21 cellular contexts compared by ENCODE assay signal in genomic region chr13:40275636-40276035, GRCh38.
DNase-seq lines count a peak whose midpoint lies in the region; ATAC-seq, FAIRE-seq and TF ChIP-seq lines count a peak whose summit lies in the region.
"Had no signal": no experiment of that assay in that cellular context is flagged by ENCODE, and none has a peak within 500 bp of the region (broad histone marks: within the 10 kb centered on the region; RNA-seq: fewer than 3 reads in every experiment).

No MANE protein-coding gene starts in this region.

- H3K4me1 Mint-ChIP-seq in naive thymus-derived CD4-positive, alpha-beta T cell: peaks cover 18 to 57% (median 36%) of the 10 kb centered on the region in 7 donors

- no peak overlapping the region for H4K91ac ChIP-seq in neuronal stem cell (ENCODE audit: low read depth, low read length, poor library complexity)

- CTCF ChIA-PET in naive thymus-derived CD4-positive, alpha-beta T cell (lab: Charles Lee): no interaction called here

- no peak overlapping the region for H3K4me3 ChIP-seq in AG10803 (ENCODE audit: low read length)
- H3K4me3 ChIP-seq in bronchial epithelial cell (ENCODE audit: low read depth, low read length): no peak overlapping the region
- H3K4me3 ChIP-seq in naive thymus-derived CD4-positive, alpha-beta T cell (ENCODE audit: low read length): no peak overlapping the region
- H3K4me3 ChIP-seq in neuronal stem cell (ENCODE audit: low read length in 2 of 2): no peak overlapping the region
- H3K4me3 ChIP-seq: SK-N-MC had no signal

- no peak overlapping the region for H3K23ac ChIP-seq in neuronal stem cell (ENCODE audit: low read depth, low read length, poor library complexity)

- H3K4ac ChIP-seq in neuronal stem cell (ENCODE audit: low read length): no peak overlapping the region

- no peak overlapping the region for H2BK5ac ChIP-seq in neuronal stem cell (ENCODE audit: low read length)

- FAIRE-seq in bronchial epithelial cell (lab: Jason Lieb, UNC): no peak
- FAIRE-seq: D721Med, H54, TTC549 had no signal

- no peaks in the 10 kb centered on the region for H3K79me1 ChIP-seq in neuronal stem cell (ENCODE audit: low read depth, low read length)

- H2BK15ac ChIP-seq in neuronal stem cell (ENCODE audit: low read length): no peak overlapping the region

- H3K9me3 ChIP-seq in naive thymus-derived CD4-positive, alpha-beta T cell (ENCODE audit: control insufficient read depth in 2 of 3, low read length in 3 of 3): no peaks in the 10 kb centered on the region
- peaks cover 0 to 3% of the 10 kb centered on the region in 2 donors for H3K9me3 ChIP-seq in neuronal stem cell (replicated peaks in 1 of 2; ENCODE audit: control insufficient read depth in 2 of 2, insufficient read depth in 1 of 2, low read depth in 1 of 2, low read length in 2 of 2)

- H3K18ac ChIP-seq in neuronal stem cell (ENCODE audit: low read length): no peak overlapping the region

- DNase-seq in AG10803 (ENCODE audit: low read depth): peak; percentile 18
- DNase-seq in HT1080 (ENCODE audit: low read depth): peak; percentile 19
- peak; percentile 24 for DNase-seq in bronchial epithelial cell (ENCODE audit: low read depth)
- DNase-seq in naive thymus-derived CD4-positive, alpha-beta T cell: no peak
- DNase-seq in activated CD8-positive, alpha-beta memory T cell treated with anti-CD3 and anti-CD28 coated beads, Interleukin-2, amount 50 U/mL, for 48 hours: no peak
- DNase-seq in neuronal stem cell (ENCODE audit: low spot score): no peak
- DNase-seq in SIG-M5 (lab: John Stamatoyannopoulos, UW): no peak
- no peak for DNase-seq in amniotic stem cell (lab: John Stamatoyannopoulos, UW)
- DNase-seq: activated CD4-positive, alpha-beta T cell treated with anti-CD3 and anti-CD28 coated beads, Interleukin-2, amount 50 U/mL, for 4 hours; activated T-cell treated with anti-CD3 and anti-CD28 coated beads, Interleukin-2, amount 50 U/mL, for 48 hours; naive B cell; NCI-H1930; NCI-H524; stimulated activated CD4-positive, alpha-beta T cell treated with anti-CD3 and anti-CD28 coated beads, Interleukin-12 subunit alpha, Interleukin-12 subunit beta, amount 100 ng/mL, for 4 hours; stimulated activated naive CD4-positive, alpha-beta T cell had no signal

- no CpG with 5 or more reads among the region's 3 CpGs for WGBS in neuronal stem cell (ENCODE audit: extremely low coverage in 2 of 2, insufficient read length in 2 of 2, insufficient replicate concordance in 1 of 2), 2 donors

- no peak overlapping the region for H2AK5ac ChIP-seq in neuronal stem cell (ENCODE audit: low read depth, low read length)

- POLR2A ChIA-PET in naive thymus-derived CD4-positive, alpha-beta T cell (lab: Charles Lee): no interaction called here

- TF ChIP-seq CTCF in AG10803 (conservative IDR thresholded peaks at IDR 0.05; ENCODE audit: low read length) (no peak), bronchial epithelial cell (IDR thresholded peaks at IDR 0.05; ENCODE audit: insufficient read depth, low read length, severe bottlenecking) (no peak)

- intact Hi-C loops in naive thymus-derived CD4-positive, alpha-beta T cell (cut with micrococcal nuclease): no loop called here

- peak overlapping the region in 5 of 9 donors; percentile 11 to 83 (median 56) for H3K27ac Mint-ChIP-seq in naive thymus-derived CD4-positive, alpha-beta T cell
- H3K27ac Mint-ChIP-seq: activated naive CD8-positive, alpha-beta T cell; progenitor cell of endocrine pancreas had no signal

- H2AFZ ChIP-seq in neuronal stem cell (ENCODE audit: low read length): no peak overlapping the region

- peaks cover 0 to under 1% (median 0%) of the 10 kb centered on the region in 11 donors for H3K9me3 Mint-ChIP-seq in naive thymus-derived CD4-positive, alpha-beta T cell

- no peak overlapping the region for H3K27ac ChIP-seq in naive thymus-derived CD4-positive, alpha-beta T cell (ENCODE audit: low read depth, low read length)
- H3K27ac ChIP-seq in neuronal stem cell (replicated peaks; ENCODE audit: low read length): no peak overlapping the region
- H3K27ac ChIP-seq: SK-N-MC had no signal

- no peak for ATAC-seq in naive thymus-derived CD4-positive, alpha-beta T cell

- no peak overlapping the region for H3K4me2 ChIP-seq in neuronal stem cell (ENCODE audit: insufficient read depth, low read length, poor library complexity, severe bottlenecking)

- peaks cover 4 to 14% of the 10 kb centered on the region in 2 donors for H3K4me1 ChIP-seq in naive thymus-derived CD4-positive, alpha-beta T cell (ENCODE audit: control insufficient read depth in 2 of 2, insufficient read depth in 2 of 2, low read length in 2 of 2)
- H3K4me1 ChIP-seq in neuronal stem cell (ENCODE audit: control insufficient read depth in 2 of 2, insufficient read depth in 1 of 2, low read depth in 1 of 2, low read length in 2 of 2): peaks cover 0 to 6% of the 10 kb centered on the region in 2 donors

- H3K14ac ChIP-seq in neuronal stem cell (ENCODE audit: low read length): no peak overlapping the region

- peaks cover 0 to 5% (median 0%) of the 10 kb centered on the region in 5 donors for H3K36me3 Mint-ChIP-seq in naive thymus-derived CD4-positive, alpha-beta T cell

- H3K9ac ChIP-seq in neuronal stem cell (ENCODE audit: low read depth, low read length, poor library complexity): no peak overlapping the region

- H3K27me3 ChIP-seq in bronchial epithelial cell (ENCODE audit: control insufficient read depth, insufficient read depth, low read length): no peaks in the 10 kb centered on the region
- no peaks in the 10 kb centered on the region for H3K27me3 ChIP-seq in naive thymus-derived CD4-positive, alpha-beta T cell (ENCODE audit: control insufficient read depth in 2 of 2, insufficient read depth in 2 of 2, low read length in 2 of 2)
- no peaks in the 10 kb centered on the region for H3K27me3 ChIP-seq in neuronal stem cell (ENCODE audit: control insufficient read depth in 3 of 3, insufficient read depth in 3 of 3, low read depth in 1 of 3, low read length in 3 of 3)

- H2BK120ac ChIP-seq in neuronal stem cell (ENCODE audit: low read depth, low read length): no peak overlapping the region

- H3K4me3 Mint-ChIP-seq in naive thymus-derived CD4-positive, alpha-beta T cell: no peak overlapping the region
- H3K4me3 Mint-ChIP-seq: activated naive CD8-positive, alpha-beta T cell had no signal

- peaks cover 0 to 2% (median 0%) of the 10 kb centered on the region in 5 donors for H3K27me3 Mint-ChIP-seq in naive thymus-derived CD4-positive, alpha-beta T cell
- H3K27me3 Mint-ChIP-seq: activated naive CD8-positive, alpha-beta T cell; naive B cell had no signal

- no peak overlapping the region for H4K8ac ChIP-seq in neuronal stem cell (ENCODE audit: low read depth, low read length)

- H3K36me3 ChIP-seq in bronchial epithelial cell (ENCODE audit: control insufficient read depth, insufficient read depth, low read length) (no peaks in the 10 kb centered on the region), neuronal stem cell (replicated peaks in 1 of 2; ENCODE audit: control insufficient read depth in 2 of 2, insufficient read depth in 2 of 2, low read length in 2 of 2) (no peaks in the 10 kb centered on the region)
- H3K36me3 ChIP-seq in naive thymus-derived CD4-positive, alpha-beta T cell (ENCODE audit: control insufficient read depth in 2 of 3, insufficient read depth in 3 of 3, low read length in 3 of 3): no peaks in the 10 kb centered on the region

- no peak overlapping the region for H2BK12ac ChIP-seq in neuronal stem cell (ENCODE audit: low read length)

Comparison
In these comparisons a context has a peak if more than half of its experiments do, and no peak if none do; other contexts are left out.
1. DNase-seq: peak in AG10803 (single experiment), HT1080 (single experiment) and bronchial epithelial cell (single experiment); none in naive thymus-derived CD4-positive, alpha-beta T cell (0 of 9), activated CD8-positive, alpha-beta memory T cell treated with anti-CD3 and anti-CD28 coated beads, Interleukin-2, amount 50 U/mL, for 48 hours (single experiment), neuronal stem cell (single experiment), SIG-M5 (single experiment) and amniotic stem cell (single experiment).